Comparison of ENCODE assay signal across 21 cellular contexts in the genomic region with DNA sequence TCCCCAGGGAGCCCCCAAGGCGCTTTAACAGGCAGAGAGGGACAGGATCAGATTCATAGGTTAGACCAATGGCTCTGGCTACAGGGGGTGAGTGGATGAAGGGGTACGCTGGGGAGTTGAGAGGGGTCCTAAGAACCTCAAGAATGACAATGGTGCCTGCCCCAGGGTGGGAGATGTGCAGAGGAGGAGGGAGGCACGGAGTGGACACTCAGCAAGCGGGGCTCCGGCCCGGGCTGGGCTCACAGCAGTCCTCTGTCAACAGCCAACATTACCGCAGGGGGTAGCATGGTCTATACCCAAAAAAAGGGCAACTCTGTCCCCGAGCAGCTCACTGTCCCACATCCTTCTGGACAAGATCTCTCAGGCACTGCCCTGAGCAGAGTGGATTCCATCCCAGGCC. TPM values are rescaled to one million over a fixed set of nuclear protein-coding genes. Genes with fewer than 3 reads are reported as not detected.
"Had no signal": no experiment of that assay in that cellular context is flagged by ENCODE, and none has a peak within 500 bp of the region (broad histone marks: within the 10 kb centered on the region; RNA-seq: fewer than 3 reads in every experiment).

No MANE protein-coding gene starts in this region.

- DNase-seq: KBM-7, MG63, NCI-H1092, NCI-H1105 treated with DMSO at 0.1 percent for 48 hours, NCI-H1417 treated with DMSO at 0.1 percent for 48 hours, NCI-H146, NCI-H1694 treated with DMSO at 0.1 percent for 48 hours, NCI-H1930, NCI-H2081, NCI-H2107, NCI-H2171, NCI-H226, NCI-H446, NCI-H510A, NCI-H524 treated with DMSO at 0.1 percent for 48 hours, NCI-H69, NCI-H774, Right ventricle myocardium superior, RPMI8226, SIG-M5 had no signal

RNA-seq across cellular contexts. Expression of gene PPP2R2C, which starts 47.6 kb away (rescaled TPM):
- total RNA-seq: SJSA1 had no signal
